In the genomic region with DNA sequence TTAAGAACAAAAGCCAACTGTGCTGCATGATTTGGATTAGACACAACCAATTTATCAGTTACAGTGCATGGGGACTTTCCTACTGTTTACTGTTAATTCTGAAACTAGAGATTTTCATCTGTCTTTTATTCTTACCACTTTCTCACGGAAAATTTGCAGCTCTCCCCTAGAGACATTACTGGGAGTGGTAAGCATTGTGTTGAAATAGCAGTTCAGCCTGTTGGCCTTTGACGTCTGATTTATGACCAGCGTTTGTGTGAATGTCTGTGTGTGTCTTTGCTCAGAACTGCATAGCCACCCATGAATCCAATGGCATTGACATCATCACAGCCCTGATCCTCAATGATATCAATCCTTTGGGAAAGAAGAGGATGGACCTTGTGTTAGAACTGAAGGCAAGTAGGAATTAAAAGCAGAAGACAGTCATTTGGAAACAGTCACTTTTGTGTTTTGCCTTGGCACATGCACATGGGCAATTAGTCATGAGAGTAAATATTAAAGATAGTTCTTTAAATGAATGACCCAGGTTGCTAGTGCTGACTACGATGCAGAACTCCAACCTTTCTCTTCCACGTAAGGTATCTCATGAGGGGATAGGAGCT, we compare ENCODE assay signal across 8 cellular contexts.
DNase-seq lines count a peak whose midpoint lies in the region; ATAC-seq and TF ChIP-seq lines count a peak whose summit lies in the region.

No MANE protein-coding gene starts in this region.

- H3K27ac ChIP-seq in GM23248, result no peak overlapping the region
- H3K27ac ChIP-seq in heart left ventricle, result peak overlapping the region in 9 of 12 donors; percentile 18 to 47 (median 34)

- TF ChIP-seq CTCF in heart left ventricle (IDR thresholded peaks at IDR 0.05), result no peak

- H3K27ac Mint-ChIP-seq in effector memory CD8-positive, alpha-beta T cell, result peak overlapping the region in 1 of 2 donors; percentile 61

- H3K9me3 Mint-ChIP-seq in effector memory CD8-positive, alpha-beta T cell, result no peaks in the 10 kb centered on the region

- peak; percentile 89 for ATAC-seq in GM18520 (IDR thresholded peaks at IDR 0.05; ENCODE audit: unreplicated experiment)
- peak in 3 of 4 donors; percentile 47 to 57 (median 48) for ATAC-seq in heart left ventricle
- ATAC-seq in effector memory CD8-positive, alpha-beta T cell (replicated peaks), result no peak

- H3K4me2 ChIP-seq in GM23248 (ENCODE audit: unreplicated experiment), result no peak overlapping the region

- WGBS in GM23248 (ENCODE audit: low coverage in 1 of 2, low lambda C conversion rate in 2 of 2, missing lambda C conversion rate in 2 of 2), 2 experiments, result 34 to 41% methylated on average over 5 of the region's 5 CpGs
- WGBS in heart left ventricle, 4 donors, result 72 to 83% (median 75%) methylated on average over 5 of the region's 5 CpGs

- no peaks in the 10 kb centered on the region for H3K9me2 ChIP-seq in GM23248 (ENCODE audit: insufficient read depth)

- no peak overlapping the region for H3K9ac ChIP-seq in GM23248

- H3K4me1 ChIP-seq in GM23248 (ENCODE audit: insufficient read depth) (peaks cover 7% of the 10 kb centered on the region), heart left ventricle (peaks cover 4 to 49% (median 26%) of the 10 kb centered on the region in 12 donors)

- H3K4me3 ChIP-seq in GM23248 (no peak overlapping the region), heart left ventricle (no peak overlapping the region)

- peak; percentile 38 for DNase-seq in GM23248
- DNase-seq in NOMO-1 treated with DMSO at 0.1 percent for 48 hours (lab: John Stamatoyannopoulos, UW; ENCODE audit: unreplicated experiment), result peak; percentile 74
- no peak for DNase-seq in heart left ventricle
- DNase-seq in NCI-H2081 (lab: John Stamatoyannopoulos, UW), result no peak
- DNase-seq in AML-193 (lab: John Stamatoyannopoulos, UW), result no peak
- DNase-seq in SHP77 treated with DMSO at 0.1 percent for 48 hours (lab: John Stamatoyannopoulos, UW), result no peak
- DNase-seq in effector memory CD8-positive, alpha-beta T cell, result no peak

- H3K4me1 Mint-ChIP-seq in effector memory CD8-positive, alpha-beta T cell (ENCODE audit: low read depth in 2 of 2), result peaks cover 0 to 2% of the 10 kb centered on the region in 2 donors

- intact Hi-C loops in heart left ventricle (cut with DNase I), result no loop called here

- no peaks in the 10 kb centered on the region for H3F3A ChIP-seq in GM23248 (ENCODE audit: insufficient read depth)

- no peak for TF ChIP-seq POLR2A in heart left ventricle (IDR thresholded peaks at IDR 0.05)

- H3K36me3 ChIP-seq in GM23248 (ENCODE audit: low read depth) (no peaks in the 10 kb centered on the region), heart left ventricle (peaks cover 0 to 54% (median 10%) of the 10 kb centered on the region in 9 donors)

- H3K27me3 ChIP-seq in GM23248 (replicated peaks; ENCODE audit: insufficient read depth) (no peaks in the 10 kb centered on the region), heart left ventricle (no peaks in the 10 kb centered on the region)

- in situ Hi-C loops in GM23248 (cut with MboI), result no loop called here

- no peaks in the 10 kb centered on the region for H3K27me3 Mint-ChIP-seq in effector memory CD8-positive, alpha-beta T cell

- no peak overlapping the region for H2AFZ ChIP-seq in GM23248

- peaks cover 7% of the 10 kb centered on the region for H3K36me3 Mint-ChIP-seq in effector memory CD8-positive, alpha-beta T cell (ENCODE audit: insufficient read depth)

- no peak overlapping the region for H3K4me3 Mint-ChIP-seq in effector memory CD8-positive, alpha-beta T cell

- H4K20me1 ChIP-seq in GM23248 (ENCODE audit: insufficient read depth), result no peaks in the 10 kb centered on the region

- H3K79me2 ChIP-seq in GM23248 (ENCODE audit: insufficient read depth), result no peaks in the 10 kb centered on the region

- H3K9me3 ChIP-seq in GM23248 (ENCODE audit: low read depth) (no peaks in the 10 kb centered on the region), heart left ventricle (no peaks in the 10 kb centered on the region)

Comparison
In these comparisons a context has a peak if more than half of its experiments do, and no peak if none do; other contexts are left out.
1. DNase-seq: peak in GM23248 (single experiment) and NOMO-1 treated with DMSO at 0.1 percent for 48 hours (single experiment); none in heart left ventricle (0 of 5), NCI-H2081 (0 of 2), AML-193 (0 of 2), SHP77 treated with DMSO at 0.1 percent for 48 hours (single experiment) and effector memory CD8-positive, alpha-beta T cell (0 of 3).